8 cellular contexts compared by ENCODE assay signal in the genomic region with DNA sequence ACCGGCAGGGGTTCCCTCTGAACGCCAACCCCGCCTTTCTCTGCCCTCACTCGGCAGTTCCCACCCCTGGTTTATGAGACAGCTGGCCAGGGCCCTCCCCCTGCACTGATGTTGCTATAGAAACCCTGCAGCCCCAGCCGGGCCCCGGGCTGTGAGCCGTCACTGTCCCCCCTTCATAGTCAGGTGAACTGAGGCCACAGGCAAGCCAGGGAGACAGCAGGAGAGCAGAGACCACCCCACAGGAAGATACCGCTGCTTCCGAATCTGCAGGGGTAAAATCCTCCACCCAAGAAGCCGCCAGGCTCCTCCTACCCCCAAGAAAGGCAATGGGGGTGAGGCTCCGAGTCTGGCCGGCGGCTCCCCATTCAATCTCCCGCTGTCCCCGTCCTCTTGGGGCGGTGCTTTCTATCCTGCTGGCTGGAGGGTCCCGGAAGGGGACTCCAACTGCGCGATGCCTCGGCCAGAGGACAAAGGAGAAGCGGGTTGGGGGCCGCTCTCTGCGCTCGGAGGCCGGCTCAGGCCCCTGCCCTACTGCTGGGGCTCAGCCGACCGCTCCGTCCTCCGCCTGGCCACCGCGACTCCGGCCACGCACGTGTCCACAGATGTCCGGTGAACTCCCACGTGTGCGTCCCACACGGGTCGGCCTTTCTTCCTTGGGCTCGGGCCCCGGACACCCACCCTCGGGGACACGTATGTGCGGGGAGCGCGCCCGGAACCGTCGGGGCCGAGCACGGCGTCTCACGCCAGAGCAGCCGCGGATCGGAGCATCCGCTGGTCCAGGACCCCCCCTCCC. TPM values are rescaled to one million over a fixed set of nuclear protein-coding genes. Genes with fewer than 3 reads are reported as not detected.
A peak's percentile ranks its signal among the peaks of the same experiment; 100 is the strongest.
DNase-seq lines count a peak whose midpoint lies in the region; ATAC-seq and TF ChIP-seq lines count a peak whose summit lies in the region.

No MANE protein-coding gene starts in this region.

- H3K4me1 ChIP-seq in lower lobe of right lung, result peaks cover 37% of the 10 kb centered on the region

- no peaks in the 10 kb centered on the region for H3K27me3 ChIP-seq in dorsolateral prefrontal cortex
- H3K27me3 ChIP-seq in lower lobe of right lung (ENCODE audit: low read depth), result no peaks in the 10 kb centered on the region

- intact Hi-C loops in dorsolateral prefrontal cortex (cut with DNase I), result no loop called here
- intact Hi-C loops in lower lobe of right lung (cut with DNase I), result no loop called here

- TF ChIP-seq CTCF in dorsolateral prefrontal cortex (IDR thresholded peaks at IDR 0.05 in 54 of 56, conservative IDR thresholded peaks at IDR 0.05 in 2 of 56; ENCODE audit: low read depth in 1 of 56, partially characterized antibody in 56 of 56), result no peak
- no peak for TF ChIP-seq CTCF in lower lobe of right lung (IDR thresholded peaks at IDR 0.05)

- DNase-seq in Ammon's horn (ENCODE audit: low spot score) (peak; percentile 85), GM19240 (ENCODE audit: insufficient read length, low spot score) (peak; percentile 84), NCI-H748 (lab: John Stamatoyannopoulos, UW; ENCODE audit: unreplicated experiment) (peak; percentile 89), dorsolateral prefrontal cortex (peak; percentile 53 to 84 (median 78)), lower lobe of right lung (peak; percentile 84)
- DNase-seq in activated CD4-positive, alpha-beta T cell treated with anti-CD3 and anti-CD28 coated beads, Interleukin-2, amount 50 U/mL, for 48 hours, result peak; percentile 76 to 82
- peak; percentile 34 to 51 (median 42) for DNase-seq in stimulated activated CD4-positive, alpha-beta T cell treated with anti-CD3 and anti-CD28 coated beads, TNF-alpha, amount 100 ng/mL, for 4 hours (ENCODE audit: low read depth in 3 of 3)

- peaks cover 42% of the 10 kb centered on the region for H3K36me3 ChIP-seq in lower lobe of right lung

- H3K9me3 ChIP-seq in lower lobe of right lung, result no peaks in the 10 kb centered on the region

- peak overlapping the region in 58 of 59 donors; percentile 48 to 96 (median 84) for H3K27ac ChIP-seq in dorsolateral prefrontal cortex
- H3K27ac ChIP-seq in lower lobe of right lung, result peak overlapping the region; percentile 81

- H3K4me3 ChIP-seq in dorsolateral prefrontal cortex (peak overlapping the region; percentile 61 to 91 (median 78)), lower lobe of right lung (peak overlapping the region; percentile 80)

- ATAC-seq in HG03460 (IDR thresholded peaks at IDR 0.05; ENCODE audit: unreplicated experiment), result peak; percentile 38
- peak; percentile 47 to 53 for ATAC-seq in lower lobe of right lung

RNA-seq across cellular contexts. Expression of gene SLC25A22, which starts 0.6 kb away (rescaled TPM):
- 100 to 1,000 TPM in 101 of 120 experiments, 10 to 100 TPM in 19; 48.1 to 186 (median 122) TPM for total RNA-seq in dorsolateral prefrontal cortex
- 18.2 TPM for total RNA-seq in lower lobe of right lung

RNA-seq across cellular contexts. Expression of gene PIDD1, which starts 7.5 kb away (rescaled TPM):
- total RNA-seq in dorsolateral prefrontal cortex (10 to 100 TPM; 15.0 to 65.5 (median 27.2) TPM), lower lobe of right lung (12.6 TPM)

RNA-seq across cellular contexts. Expression of gene CEND1, which starts 7.6 kb away (rescaled TPM):
- total RNA-seq in dorsolateral prefrontal cortex, result 100 to 1,000 TPM in 118 of 120 experiments, 10 to 100 TPM in 2; 70.6 to 312 (median 201) TPM
- not detected for total RNA-seq in lower lobe of right lung

RNA-seq across cellular contexts. Expression of gene RPLP2, which starts 12.3 kb away (rescaled TPM):
- total RNA-seq in dorsolateral prefrontal cortex, result 100 to 1,000 TPM; 332 to 619 (median 470) TPM
- 1,518 TPM for total RNA-seq in lower lobe of right lung

RNA-seq across cellular contexts. Expression of gene GATD1, which starts 20.2 kb away (rescaled TPM):
- 100 to 1,000 TPM in 50 of 120 experiments, 10 to 100 TPM in 70; 70.3 to 151 (median 96.8) TPM for total RNA-seq in dorsolateral prefrontal cortex
- total RNA-seq in lower lobe of right lung, result 46.7 TPM

Comparison
In these comparisons a context has a peak if more than half of its experiments do, and no peak if none do; other contexts are left out.
1. Peak in every context shown above with its lines: DNase-seq, ATAC-seq, H3K4me3 ChIP-seq and H3K27ac ChIP-seq.
2. RNA of gene CEND1, which starts 7.6 kb away (total RNA-seq): 70.6 to 312 TPM in dorsolateral prefrontal cortex; not detected in lower lobe of right lung (single experiment); every median in the first group is over 10 times any median in the second.